ENCODE assay signal across 29 cellular contexts in genomic region chr6:37393530-37393929, GRCh38.
"Had no signal": no experiment of that assay in that cellular context is flagged by ENCODE, and none has a peak within 500 bp of the region (broad histone marks: within the 10 kb centered on the region; RNA-seq: fewer than 3 reads in every experiment).

No MANE protein-coding gene starts in this region.

- H3K27me3 Mint-ChIP-seq: activated CD8-positive, alpha-beta memory T cell treated with anti-CD3 and anti-CD28 coated beads, Interleukin-2, amount 10 ng/mL, durations not matched to agents 7 days and 5 days; activated naive CD4-positive, alpha-beta T cell treated with anti-CD3 and anti-CD28 coated beads, Interleukin-2, amount 50 U/mL, for 24 hours; T-cell had no signal

- H3K9me3 Mint-ChIP-seq: activated CD4-positive, alpha-beta memory T cell treated with anti-CD3 and anti-CD28 coated beads, Interleukin-2, amount 10 ng/mL, durations not matched to agents 7 days and 5 days; activated naive CD4-positive, alpha-beta T cell treated with anti-CD3 and anti-CD28 coated beads, Interleukin-2, amount 50 U/mL, for 24 hours; activated naive CD8-positive, alpha-beta T cell treated with anti-CD3 and anti-CD28 coated beads, Interleukin-2, amount 10 ng/mL, durations not matched to agents 7 days and 5 days; activated T-helper 2 cell treated with anti-CD3 and anti-CD28 coated beads, Interferon-gamma antibody, Interleukin-2, Interleukin-4, amounts not matched to agents 10 μg/mL and 5 μg/mL and 100 μg/mL, durations not matched to agents 14 hours and 24 hours and 36 hours; T-cell had no signal

- H3K4me3 Mint-ChIP-seq: activated CD4-positive, alpha-beta memory T cell treated with anti-CD3 and anti-CD28 coated beads, Interleukin-2, amount 10 ng/mL, durations not matched to agents 7 days and 5 days; activated CD4-positive, alpha-beta T cell treated with anti-CD3 and anti-CD28 coated beads for 36 hours; activated CD8-positive, alpha-beta memory T cell treated with anti-CD3 and anti-CD28 coated beads, Interleukin-2, amount 10 ng/mL, durations not matched to agents 7 days and 5 days; activated naive CD4-positive, alpha-beta T cell treated with anti-CD3 and anti-CD28 coated beads, Interleukin-2, amount 50 U/mL, for 24 hours; activated naive CD8-positive, alpha-beta T cell treated with anti-CD3 and anti-CD28 coated beads, Interleukin-2, amount 10 ng/mL, durations not matched to agents 7 days and 5 days; T-cell had no signal

- H3K4me1 Mint-ChIP-seq: activated CD4-positive, alpha-beta T cell treated with anti-CD3 and anti-CD28 coated beads for 36 hours; activated CD8-positive, alpha-beta memory T cell treated with anti-CD3 and anti-CD28 coated beads, Interleukin-2, amount 10 ng/mL, durations not matched to agents 7 days and 5 days; activated naive CD4-positive, alpha-beta T cell treated with anti-CD3 and anti-CD28 coated beads, Interleukin-2, amount 50 U/mL, for 24 hours had no signal

- H3K27ac Mint-ChIP-seq: activated CD4-positive, alpha-beta memory T cell treated with anti-CD3 and anti-CD28 coated beads, Interleukin-2, amount 10 ng/mL, durations not matched to agents 7 days and 5 days; activated CD4-positive, alpha-beta T cell treated with anti-CD3 and anti-CD28 coated beads for 36 hours; activated CD8-positive, alpha-beta memory T cell treated with anti-CD3 and anti-CD28 coated beads, Interleukin-2, amount 10 ng/mL, durations not matched to agents 7 days and 5 days; activated naive CD4-positive, alpha-beta T cell treated with anti-CD3 and anti-CD28 coated beads, Interleukin-2, amount 50 U/mL, for 24 hours; activated naive CD8-positive, alpha-beta T cell treated with anti-CD3 and anti-CD28 coated beads, Interleukin-2, amount 10 ng/mL, durations not matched to agents 7 days and 5 days; activated T-helper 2 cell treated with anti-CD3 and anti-CD28 coated beads, Interferon-gamma antibody, Interleukin-2, Interleukin-4, amounts not matched to agents 10 μg/mL and 5 μg/mL and 100 μg/mL, durations not matched to agents 14 hours and 24 hours and 36 hours; T-cell had no signal

- ATAC-seq: activated CD4-positive, alpha-beta T cell treated with anti-CD3 and anti-CD28 coated beads for 36 hours; activated CD4-positive, CD25-positive, alpha-beta regulatory T cell treated with anti-CD3 and anti-CD28 coated beads, Interleukin-2, amount 50 U/mL, for 24 hours; activated CD8-positive, alpha-beta memory T cell treated with anti-CD3 and anti-CD28 coated beads, Interleukin-2, amount 10 ng/mL, durations not matched to agents 7 days and 5 days; Panc1; T-cell had no signal

- H3K4me1 ChIP-seq: ascending aorta, SJCRH30 had no signal

- H3K4me3 ChIP-seq: ascending aorta, SJCRH30, SK-N-MC had no signal

- H3K27ac ChIP-seq: ascending aorta, SJCRH30, SK-N-MC had no signal

- H3K9me3 ChIP-seq: ascending aorta, SJCRH30 had no signal

- H3K27me3 ChIP-seq: ascending aorta, SJCRH30 had no signal

- DNase-seq: activated CD4-positive, alpha-beta memory T cell treated with anti-CD3 and anti-CD28 coated beads, Interleukin-2, amount 10 ng/mL, durations not matched to agents 7 days and 5 days; activated CD4-positive, alpha-beta T cell treated with anti-CD3 and anti-CD28 coated beads for 36 hours; activated CD4-positive, alpha-beta T cell treated with anti-CD3 and anti-CD28 coated beads, Interleukin-2, amount 50 U/mL, for 1 hour; activated CD8-positive, alpha-beta memory T cell treated with anti-CD3 and anti-CD28 coated beads for 24 hours; activated CD8-positive, alpha-beta memory T cell treated with anti-CD3 and anti-CD28 coated beads, Interleukin-2, amount 10 ng/mL, durations not matched to agents 7 days and 5 days; activated CD8-positive, alpha-beta memory T cell treated with anti-CD3 and anti-CD28 coated beads, Interleukin-2, amount 50 U/mL, for 48 hours; activated gamma-delta T cell; activated naive CD4-positive, alpha-beta T cell treated with Interleukin-2 at 50 U/mL for 16 hours; activated naive CD8-positive, alpha-beta T cell treated with anti-CD3 and anti-CD28 coated beads, Interleukin-2, amount 10 ng/mL, durations not matched to agents 7 days and 5 days; amygdala; KG1; MM.1S; MV-4-11; NCI-H1092; NCI-H1436 treated with DMSO at 0.1 percent for 48 hours; NCI-H1694 treated with DMSO at 0.1 percent for 48 hours; NCI-H2029; NCI-H345; NCI-H524 treated with DMSO at 0.1 percent for 48 hours; SHP77; SJCRH30; T-cell; T1000 had no signal
